In the genomic region with DNA sequence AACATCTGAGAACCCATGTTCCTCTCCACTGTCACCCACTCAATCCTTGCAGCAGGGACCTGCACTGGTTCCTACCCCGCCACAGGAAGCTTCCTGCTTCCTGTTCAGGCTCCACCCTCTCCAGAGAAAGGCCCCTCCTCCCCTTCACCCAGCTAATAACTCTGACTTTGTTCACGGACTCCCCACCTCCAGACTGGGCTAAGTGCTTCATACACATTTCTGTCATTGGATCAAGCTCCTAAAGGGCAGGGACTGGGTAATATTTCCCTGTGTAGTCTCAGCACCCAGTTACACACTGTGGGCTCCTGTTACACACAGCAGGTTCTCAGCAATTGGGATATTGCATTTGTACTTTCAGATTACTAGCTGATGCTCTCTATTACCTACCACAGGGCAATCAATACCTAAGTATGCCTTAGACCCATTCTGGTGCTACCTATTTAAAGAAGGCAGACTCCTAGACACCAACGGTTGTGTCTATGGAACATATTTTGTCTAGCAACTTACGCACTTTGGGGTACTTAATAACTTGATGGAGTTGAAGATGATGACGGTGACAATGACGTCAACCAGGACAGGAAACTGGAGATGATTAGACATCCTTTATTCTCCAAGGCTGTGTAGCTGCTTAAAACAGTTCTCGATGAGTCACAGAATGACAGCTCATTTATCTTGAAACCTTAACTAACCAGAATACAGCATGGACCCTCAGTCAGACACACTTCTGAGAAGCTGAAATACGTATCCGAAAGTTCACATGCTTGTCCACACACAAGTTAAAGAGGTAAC, we compare ENCODE assay signal across 1 cellular context.
TF ChIP-seq lines count a peak whose summit lies in the region.

No MANE protein-coding gene starts in this region.

TF ChIP-seq in SK-N-SH, 30 proteins besides CTCF, POLR2A, EP300 and RAD21 (continued from another document):
- TF ChIP-seq, protein P1, sequence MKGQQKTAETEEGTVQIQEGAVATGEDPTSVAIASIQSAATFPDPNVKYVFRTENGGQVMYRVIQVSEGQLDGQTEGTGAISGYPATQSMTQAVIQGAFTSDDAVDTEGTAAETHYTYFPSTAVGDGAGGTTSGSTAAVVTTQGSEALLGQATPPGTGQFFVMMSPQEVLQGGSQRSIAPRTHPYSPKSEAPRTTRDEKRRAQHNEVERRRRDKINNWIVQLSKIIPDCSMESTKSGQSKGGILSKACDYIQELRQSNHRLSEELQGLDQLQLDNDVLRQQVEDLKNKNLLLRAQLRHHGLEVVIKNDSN (IDR thresholded peaks at IDR 0.05; ENCODE audit: borderline replicate concordance, low read depth) = no peak
TF ChIP-seq in SK-N-SH: peak in this region for 10.
